In the genomic region with DNA sequence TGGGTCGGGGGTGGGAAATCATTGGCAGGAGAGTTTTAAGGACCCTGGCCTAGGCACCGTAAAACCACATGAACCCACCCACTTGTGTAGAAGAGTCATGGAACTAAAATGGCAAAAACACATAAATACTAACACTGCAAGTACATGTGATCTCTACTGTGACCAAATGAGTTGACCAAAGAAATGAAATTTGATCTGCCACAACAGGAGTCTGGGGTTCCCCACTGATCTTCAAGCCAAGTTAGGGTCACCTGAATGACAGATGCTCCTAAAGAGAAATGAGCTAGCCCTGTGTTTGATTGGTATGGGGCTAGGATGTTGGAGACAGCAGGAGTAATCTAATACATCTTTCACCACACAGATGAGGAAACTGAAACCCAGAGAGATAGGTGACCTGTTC, we compare ENCODE assay signal across 24 cellular contexts. TPM values are rescaled to one million over a fixed set of nuclear protein-coding genes. Genes with fewer than 3 reads are reported as not detected.
A peak's percentile ranks its signal among the peaks of the same experiment; 100 is the strongest.
DNase-seq lines count a peak whose midpoint lies in the region; ATAC-seq, FAIRE-seq and TF ChIP-seq lines count a peak whose summit lies in the region.
"Had no signal": no experiment of that assay in that cellular context is flagged by ENCODE, and none has a peak within 500 bp of the region (broad histone marks: within the 10 kb centered on the region; RNA-seq: fewer than 3 reads in every experiment).

No MANE protein-coding gene starts in this region.

- no peaks in the 10 kb centered on the region for H3K79me1 ChIP-seq in mesendoderm (ENCODE audit: low read length)

- H3K4me1 ChIP-seq in CD4-positive, CD25-positive, alpha-beta regulatory T cell (ENCODE audit: control insufficient read depth, insufficient read depth, low read length, poor library complexity, severe bottlenecking) = peaks cover 58% of the 10 kb centered on the region
- H3K4me1 ChIP-seq in K562 (replicated peaks in 1 of 2; ENCODE audit: control insufficient read depth in 2 of 2, insufficient read depth in 2 of 2, low read length in 2 of 2) (peaks cover 4 to 16% of the 10 kb centered on the region in 2 experiments; a peak in 3 of 5 replicates), mesendoderm (ENCODE audit: control insufficient read depth, low read depth, low read length) (peaks cover 2% of the 10 kb centered on the region), HAP-1 (no peaks in the 10 kb centered on the region)
- H3K4me1 ChIP-seq: gastrocnemius medialis, prostate gland had no signal

- TF ChIP-seq CTCF in CD4-positive, alpha-beta T cell (IDR thresholded peaks at IDR 0.05) = no peak
- TF ChIP-seq CTCF in K562 (IDR thresholded peaks at IDR 0.05 in 2 of 3, conservative IDR thresholded peaks at IDR 0.05 in 1 of 3; ENCODE audit: insufficient read depth in 2 of 3, low read depth in 1 of 3, low read length in 3 of 3) = no peak

- no peaks in the 10 kb centered on the region for H3K27me3 Mint-ChIP-seq in CD4-positive, CD25-positive, alpha-beta regulatory T cell
- H3K27me3 Mint-ChIP-seq in CD4-positive, alpha-beta T cell = no peaks in the 10 kb centered on the region

- peaks cover 33 to 82% (median 52%) of the 10 kb centered on the region in 4 donors for H3K4me1 Mint-ChIP-seq in CD4-positive, CD25-positive, alpha-beta regulatory T cell
- peaks cover 84% of the 10 kb centered on the region for H3K4me1 Mint-ChIP-seq in CD4-positive, alpha-beta T cell (ENCODE audit: low read depth)

- H2BK120ac ChIP-seq in mesendoderm (ENCODE audit: low read depth, low read length) = no peak overlapping the region

- no peaks in the 10 kb centered on the region for H3K9me1 ChIP-seq in K562 (ENCODE audit: control insufficient read depth, insufficient read depth, low read length)

- H3K4me3 Mint-ChIP-seq in CD4-positive, CD25-positive, alpha-beta regulatory T cell = peak overlapping the region; percentile 48 to 80 (median 68)
- H3K4me3 Mint-ChIP-seq in CD4-positive, alpha-beta T cell = peak overlapping the region; percentile 35
- H3K4me3 Mint-ChIP-seq: H9 had no signal

- no peak for ATAC-seq in CD4-positive, CD25-positive, alpha-beta regulatory T cell (ENCODE audit: low read depth in 2 of 2)
- ATAC-seq in CD4-positive, alpha-beta T cell (ENCODE audit: poor library complexity) = no peak
- peak; percentile 42 for ATAC-seq in HG03378 (IDR thresholded peaks at IDR 0.05; ENCODE audit: unreplicated experiment)
- no peak for ATAC-seq in K562
- ATAC-seq: gastrocnemius medialis, left cardiac atrium had no signal

- no peaks in the 10 kb centered on the region for H3K36me3 ChIP-seq in CD4-positive, CD25-positive, alpha-beta regulatory T cell (ENCODE audit: control insufficient read depth, insufficient read depth, low read length)
- no peaks in the 10 kb centered on the region for H3K36me3 ChIP-seq in K562 (ENCODE audit: control insufficient read depth, insufficient read depth, low read length)
- H3K36me3 ChIP-seq in mesendoderm (ENCODE audit: control insufficient read depth, insufficient read depth, low read length) = no peaks in the 10 kb centered on the region
- H3K36me3 ChIP-seq in HAP-1 (replicated peaks) = no peaks in the 10 kb centered on the region
- H3K36me3 ChIP-seq: gastrocnemius medialis, prostate gland, thoracic aorta had no signal

- TF ChIP-seq POLR2A in K562 (conservative IDR thresholded peaks at IDR 0.05) = no peak

- H2BK15ac ChIP-seq in mesendoderm (replicated peaks; ENCODE audit: low read depth) = no peak overlapping the region

- no peak overlapping the region for H3K23ac ChIP-seq in mesendoderm (ENCODE audit: low read length)

- POLR2A ChIA-PET in CD4-positive, alpha-beta T cell (lab: Charles Lee) = interaction anchor here (0.6 to 6.6 kb wide), 4 partner anchors 9 to 54 kb away, joined by 3 to 135 read pairs (median 32); partner anchors contain the start of gene SKAP1
- POLR2A ChIA-PET in K562 (lab: Yijun Ruan, JAX) = interaction anchor here (0.7 kb wide), 1 partner anchor 11 kb away, joined by 3 read pairs; no protein-coding TSS in a partner anchor

- no peak overlapping the region for H4K5ac ChIP-seq in mesendoderm (ENCODE audit: low read length)

- no peak for FAIRE-seq in K562 (lab: Jason Lieb, UNC)
- FAIRE-seq: GM19239, urothelium cell line had no signal

- no peaks in the 10 kb centered on the region for H3K9me3 ChIP-seq in CD4-positive, CD25-positive, alpha-beta regulatory T cell (ENCODE audit: control insufficient read depth in 2 of 2, low read length in 2 of 2)
- H3K9me3 ChIP-seq in CD4-positive, alpha-beta T cell (ENCODE audit: control insufficient read depth, low read length) = no peaks in the 10 kb centered on the region
- H3K9me3 ChIP-seq in K562 (replicated peaks; ENCODE audit: control insufficient read depth, insufficient read depth, low read depth, low read length) = no peaks in the 10 kb centered on the region
- H3K9me3 ChIP-seq in HAP-1 = peaks cover 4% of the 10 kb centered on the region; the same call in 1 of the 2 replicates
- H3K9me3 ChIP-seq: gastrocnemius medialis, prostate gland, thoracic aorta had no signal

- DNase-seq in CD4-positive, CD25-positive, alpha-beta regulatory T cell = no peak
- no peak for DNase-seq in CD4-positive, alpha-beta T cell
- DNase-seq in K562 (ENCODE audit: extremely low read depth in 1 of 4, low spot score in 3 of 4) (no peak), mesendoderm (no peak), epidermal melanocyte (ENCODE audit: insufficient read length, low spot score) (no peak), HAP-1 (ENCODE audit: low spot score in 2 of 2) (no peak)
- DNase-seq: cerebellar nuclear complex; dorsolateral prefrontal cortex; gastrocnemius medialis; H9; left cardiac atrium; NCI-H1417 treated with DMSO at 0.1 percent for 48 hours; NCI-H82; stimulated activated naive CD4-positive, alpha-beta T cell treated with Interleukin-2 at 50 U/mL for 16 hours had no signal

- no TSS peak for BruUV-seq in K562 (replicated peaks; lab: Mats Ljungman, UMichigan)

- H3K27me3 ChIP-seq in CD4-positive, CD25-positive, alpha-beta regulatory T cell (ENCODE audit: control insufficient read depth, insufficient read depth, low read length) = no peaks in the 10 kb centered on the region
- no peaks in the 10 kb centered on the region for H3K27me3 ChIP-seq in CD4-positive, alpha-beta T cell (ENCODE audit: control insufficient read depth, insufficient read depth, low read length)
- no peaks in the 10 kb centered on the region for H3K27me3 ChIP-seq in K562 (ENCODE audit: control insufficient read depth in 2 of 2, insufficient read depth in 2 of 2, low read length in 2 of 2)
- H3K27me3 ChIP-seq in mesendoderm (ENCODE audit: insufficient read depth, low read length, poor library complexity) = peaks cover 14% of the 10 kb centered on the region
- peaks cover 17% of the 10 kb centered on the region for H3K27me3 ChIP-seq in HAP-1 (ENCODE audit: low read depth)
- H3K27me3 ChIP-seq: hepatocyte had no signal

- no peak overlapping the region for H3K27ac ChIP-seq in CD4-positive, CD25-positive, alpha-beta regulatory T cell (ENCODE audit: insufficient read depth, low read length, poor library complexity, severe bottlenecking)
- no peak overlapping the region for H3K27ac ChIP-seq in CD4-positive, alpha-beta T cell (ENCODE audit: low read depth, low read length)
- no peak overlapping the region for H3K27ac ChIP-seq in K562 (ENCODE audit: extremely low read depth, low read depth, low read length)
- no peak overlapping the region for H3K27ac ChIP-seq in mesendoderm (ENCODE audit: low read depth, low read length)
- H3K27ac ChIP-seq: C4-2B, dorsolateral prefrontal cortex, gastrocnemius medialis, hepatocyte, prostate gland, RWPE1, thoracic aorta had no signal

- no peak for TF ChIP-seq EP300 in K562 (IDR thresholded peaks at IDR 0.05; ENCODE audit: low read length)

- CTCF ChIA-PET in CD4-positive, alpha-beta T cell (lab: Charles Lee) = interaction anchor here (0.6 kb wide), 2 partner anchors 99 to 185 kb away, joined by 3 to 4 read pairs; no protein-coding TSS in a partner anchor
- CTCF ChIA-PET in K562 (lab: Yijun Ruan, JAX; ENCODE audit: low intra/inter-chr PET ratio) = no interaction called here

- H3K4ac ChIP-seq in mesendoderm (ENCODE audit: low read depth, low read length) = no peak overlapping the region

- no peaks in the 10 kb centered on the region for H4K20me1 ChIP-seq in K562 (replicated peaks; ENCODE audit: control insufficient read depth, insufficient read depth, low read length)

- H2AK5ac ChIP-seq in mesendoderm (ENCODE audit: low read length) = no peak overlapping the region

- peaks cover 0 to 3% (median 0%) of the 10 kb centered on the region in 7 donors for H3K9me3 Mint-ChIP-seq in CD4-positive, CD25-positive, alpha-beta regulatory T cell
- H3K9me3 Mint-ChIP-seq in CD4-positive, alpha-beta T cell = no peaks in the 10 kb centered on the region

- intact Hi-C loops in CD4-positive, alpha-beta T cell (cut with DNase I, micrococcal nuclease) = no loop called here
- intact Hi-C loops in K562 (cut with micrococcal nuclease) = no loop called here

- H3K27ac Mint-ChIP-seq in CD4-positive, CD25-positive, alpha-beta regulatory T cell = peak overlapping the region in 1 of 3 donors; percentile 86
- H3K27ac Mint-ChIP-seq in CD4-positive, alpha-beta T cell = peak overlapping the region; percentile 64
- H3K27ac Mint-ChIP-seq: H9 had no signal

- no peak overlapping the region for H3K56ac ChIP-seq in mesendoderm (ENCODE audit: low read length)

- H3K18ac ChIP-seq in mesendoderm (ENCODE audit: low read length) = no peak overlapping the region

- no peaks in the 10 kb centered on the region for H3K36me3 Mint-ChIP-seq in CD4-positive, CD25-positive, alpha-beta regulatory T cell
- H3K36me3 Mint-ChIP-seq in CD4-positive, alpha-beta T cell (ENCODE audit: low read depth) = no peaks in the 10 kb centered on the region

- in situ Hi-C loops in K562 (cut with MboI) = no loop called here
- in situ Hi-C loops in HAP-1 (cut with MboI; ENCODE audit: low sequenced_read_pairs) = no loop called here

- no peaks in the 10 kb centered on the region for H3K79me2 ChIP-seq in K562 (ENCODE audit: control insufficient read depth, insufficient read depth, low read length)
- H3K79me2 ChIP-seq in mesendoderm (ENCODE audit: control insufficient read depth, insufficient read depth, low read length) = no peaks in the 10 kb centered on the region
- H3K79me2 ChIP-seq: hepatocyte had no signal

- no peak overlapping the region for H3K4me2 ChIP-seq in K562 (ENCODE audit: insufficient read depth, low read length)
- H3K4me2 ChIP-seq in mesendoderm (ENCODE audit: low read length) = no peak overlapping the region
- H3K4me2 ChIP-seq: hepatocyte had no signal

- no peak overlapping the region for H4K8ac ChIP-seq in mesendoderm (ENCODE audit: low read depth, low read length)

- no peak for TF ChIP-seq RAD21 in K562 (CRISPR knock-in tag; conservative IDR thresholded peaks at IDR 0.05 in 1 of 2, IDR thresholded peaks at IDR 0.05 in 1 of 2)

- H3K4me3 ChIP-seq in CD4-positive, CD25-positive, alpha-beta regulatory T cell (ENCODE audit: low read depth, low read length) = no peak overlapping the region
- H3K4me3 ChIP-seq in K562 (no peak overlapping the region), mesendoderm (ENCODE audit: low read length) (no peak overlapping the region), HAP-1 (no peak overlapping the region)
- H3K4me3 ChIP-seq: dorsolateral prefrontal cortex, gastrocnemius medialis, hepatocyte, prostate gland, thoracic aorta had no signal

- H2BK5ac ChIP-seq in mesendoderm (ENCODE audit: low read length) = no peak overlapping the region

- peak overlapping the region; percentile 16; the same call in 1 of the 2 replicates for H2AFZ ChIP-seq in K562 (ENCODE audit: low read depth, low read length)
- H2AFZ ChIP-seq: hepatocyte had no signal

- H3K9ac ChIP-seq in K562 (ENCODE audit: insufficient read depth in 1 of 2, low read depth in 2 of 2, low read length in 2 of 2) (no peak overlapping the region), mesendoderm (ENCODE audit: low read length) (no peak overlapping the region)

- 57% methylated on average over 2 of the region's 2 CpGs for WGBS in K562 (ENCODE audit: insufficient coverage, low coverage, missing lambda C conversion rate)
- WGBS in mesendoderm (ENCODE audit: extremely low coverage, insufficient coverage, low lambda C conversion rate) = no CpG with 5 or more reads among the region's 2 CpGs

RNA-seq across cellular contexts. Expression of gene SKAP1, which starts 21.5 kb away (rescaled TPM):
- 196 TPM for total RNA-seq in CD4-positive, CD25-positive, alpha-beta regulatory T cell
- polyA plus RNA-seq in CD4-positive, CD25-positive, alpha-beta regulatory T cell = 100 to 1,000 TPM; 348 to 554 (median 391) TPM
- 10 to 100 TPM; 92.0 to 95.1 TPM for total RNA-seq in CD4-positive, alpha-beta T cell
- not detected in 2 replicates for total RNA-seq in K562 (2011; cell fraction: chromatin; rRNA removed; ENCODE audit: low replicate concordance)
- total RNA-seq in K562 (2011; cell fraction: nucleolus; rRNA removed) = not detected in 2 replicates
- total RNA-seq in K562 (2011; cell fraction: nucleoplasm; rRNA removed) = not detected in 2 replicates
- total RNA-seq in K562 (2014; rRNA removed) (not detected in 2 replicates), K562 (2014; rRNA removed; fragmentation: Illumina TruSeq; extraction: Trizol) (not detected in 2 replicates), K562 (2015; rRNA removed; fragmentation: Illumina TruSeq; extraction: Trizol) (0.22 TPM in 1 of 2 replicates, not detected in the other), K562 (2021) (not detected in 2 replicates)
- polyA plus RNA-seq in K562 (2011; rRNA removed) (not detected in 2 replicates), K562 (2014; fragmentation: Illumina TruSeq; extraction: Trizol) (0.10 TPM in 1 of 2 replicates, not detected in the other), K562 (2014; fragmentation: Nextera tagmentation; extraction: Ambion mirVana) (under 1 TPM; 0.06 to 0.07 TPM), K562 (2014; rRNA removed) (0.80 TPM in 1 of 2 replicates, not detected in the other)
- not detected in 2 replicates for polyA plus RNA-seq in K562 (2011; cell fraction: cytosol; rRNA removed)
- polyA plus RNA-seq in K562 (2011; cell fraction: nucleus; rRNA removed) = not detected in 2 replicates
- polyA plus RNA-seq in K562 (2012) = 0.08 and 0.09 TPM in 2 replicates
- polyA minus RNA-seq in K562 (2011; rRNA and poly(A)+ RNA removed) = not detected in 2 replicates
- not detected in 2 replicates for polyA minus RNA-seq in K562 (2011; cell fraction: cytosol; rRNA and poly(A)+ RNA removed)
- not detected in 2 replicates for polyA minus RNA-seq in K562 (2011; cell fraction: nucleus; rRNA and poly(A)+ RNA removed)
- 0.04 TPM for polyA plus RNA-seq in mesendoderm (2013, experiment 1 of 2)
- not detected for polyA plus RNA-seq in mesendoderm (2013, experiment 2 of 2)
- total RNA-seq: gastrocnemius medialis, H9, lung microvascular endothelial cell, SK-MEL-5 had no signal

Comparison
In these comparisons a context has a peak if more than half of its experiments do, and no peak if none do; other contexts are left out.
1. RNA of gene SKAP1, which starts 21.5 kb away (total RNA-seq): 196 TPM in CD4-positive, CD25-positive, alpha-beta regulatory T cell (single experiment) and 92.0 to 95.1 TPM in CD4-positive, alpha-beta T cell; 0.22 TPM in K562; every median in the first group is over 10 times any median in the second.